Comparison of ENCODE assay signal across 12 cellular contexts in the genomic region with DNA sequence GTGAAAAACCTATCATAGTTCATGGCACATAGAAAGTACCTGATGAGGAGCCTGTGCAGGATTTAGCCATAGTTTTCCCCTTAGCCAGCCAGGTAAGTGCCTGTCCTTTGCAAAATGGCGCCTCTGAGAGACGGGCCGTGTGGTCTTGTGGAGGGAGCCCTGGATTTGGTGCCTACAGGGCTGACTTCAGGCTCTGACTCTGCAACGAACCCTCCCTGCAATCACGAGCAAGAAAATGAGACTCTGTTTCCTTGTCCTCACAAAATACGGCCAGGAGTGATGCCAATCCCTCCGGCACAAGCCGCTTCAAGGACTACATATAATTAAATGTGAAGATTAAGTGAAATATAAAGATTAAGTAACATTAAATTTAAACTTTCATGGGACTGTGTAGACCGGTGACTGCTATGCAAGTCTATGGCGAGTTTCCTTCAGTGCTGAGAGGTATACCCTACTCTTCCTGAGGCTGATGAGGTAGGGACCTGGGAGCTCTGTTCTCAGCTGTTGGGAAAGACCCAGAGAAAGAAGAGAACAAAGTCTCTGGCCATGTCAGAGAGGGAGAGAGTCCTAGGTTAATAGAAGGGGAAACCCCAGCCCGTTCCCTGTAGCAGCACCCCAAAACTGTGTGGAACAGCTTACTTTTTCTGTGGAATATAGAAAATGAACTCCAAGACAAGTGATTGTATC. TPM values are rescaled to one million over a fixed set of nuclear protein-coding genes. Genes with fewer than 3 reads are reported as not detected.
DNase-seq lines count a peak whose midpoint lies in the region; ATAC-seq and TF ChIP-seq lines count a peak whose summit lies in the region.
"Had no signal": no experiment of that assay in that cellular context is flagged by ENCODE, and none has a peak within 500 bp of the region (broad histone marks: within the 10 kb centered on the region; RNA-seq: fewer than 3 reads in every experiment).

No MANE protein-coding gene starts in this region.

- no peak overlapping the region for H3K4me2 ChIP-seq in osteoblast (ENCODE audit: insufficient read depth, low read length)
- H3K4me2 ChIP-seq: A549 had no signal

- intact Hi-C loops in activated CD4-positive, alpha-beta T cell treated with anti-CD3 and anti-CD28 coated beads for 36 hours (cut with DNase I, micrococcal nuclease) = loop anchor here (2.0 to 10.0 kb wide), 6 partner anchors 15 to 923 kb away; partner anchors contain the start of genes DDX6 (in 1 of the 2) and JAML (in 1 of the 2)

- DNase-seq in activated CD4-positive, alpha-beta T cell treated with anti-CD3 and anti-CD28 coated beads for 36 hours = peak; percentile 35
- DNase-seq in activated CD4-positive, alpha-beta T cell treated with anti-CD3 and anti-CD28 coated beads for 4 hours = no peak
- no peak for DNase-seq in HL-60 (ENCODE audit: low read depth in 1 of 2, low spot score in 1 of 2)
- DNase-seq in osteoblast (ENCODE audit: insufficient read length, low spot score, missing footprints) = peak; percentile 5
- DNase-seq in NCI-H510A (lab: John Stamatoyannopoulos, UW) = no peak
- no peak for DNase-seq in DMS 273 (lab: John Stamatoyannopoulos, UW; ENCODE audit: unreplicated experiment)
- DNase-seq in SW 1271 (lab: John Stamatoyannopoulos, UW) = no peak
- DNase-seq: NCI-H510A treated with DMSO at 0.1 percent for 48 hours had no signal

- H3K4me1 Mint-ChIP-seq in activated CD4-positive, alpha-beta T cell treated with anti-CD3 and anti-CD28 coated beads for 36 hours = peaks cover 96% of the 10 kb centered on the region
- H3K4me1 Mint-ChIP-seq in activated naive CD8-positive, alpha-beta T cell (ENCODE audit: low read depth) = peaks cover 90% of the 10 kb centered on the region

- H3K27ac ChIP-seq in HL-60 (replicated peaks) = peak overlapping the region; percentile 74
- no peak overlapping the region for H3K27ac ChIP-seq in osteoblast (ENCODE audit: low read depth, low read length)
- H3K27ac ChIP-seq: A549, prostate gland had no signal

- H3K27me3 Mint-ChIP-seq in activated CD4-positive, alpha-beta T cell treated with anti-CD3 and anti-CD28 coated beads for 36 hours = no peaks in the 10 kb centered on the region
- H3K27me3 Mint-ChIP-seq in activated naive CD8-positive, alpha-beta T cell = no peaks in the 10 kb centered on the region

- no peak overlapping the region for H2AFZ ChIP-seq in osteoblast (ENCODE audit: low read length)

- CTCF ChIA-PET in activated CD4-positive, alpha-beta T cell treated with anti-CD3 and anti-CD28 coated beads for 36 hours (lab: Charles Lee) = interaction anchor here (0.7 to 3.5 kb wide), 9 partner anchors 11 to 305 kb away, joined by 3 to 22 read pairs (median 3); partner anchors contain the start of gene DDX6

- H3K27ac Mint-ChIP-seq in activated CD4-positive, alpha-beta T cell treated with anti-CD3 and anti-CD28 coated beads for 36 hours = peak overlapping the region; percentile 98
- H3K27ac Mint-ChIP-seq in activated naive CD8-positive, alpha-beta T cell = peak overlapping the region; percentile 98

- H3K36me3 Mint-ChIP-seq in activated CD4-positive, alpha-beta T cell treated with anti-CD3 and anti-CD28 coated beads for 36 hours (ENCODE audit: low read depth) = peaks cover 2% of the 10 kb centered on the region
- no peaks in the 10 kb centered on the region for H3K36me3 Mint-ChIP-seq in activated naive CD8-positive, alpha-beta T cell

- H3K9me3 ChIP-seq in osteoblast (ENCODE audit: low read depth, low read length) = no peaks in the 10 kb centered on the region
- H3K9me3 ChIP-seq: A549, prostate gland had no signal

- POLR2A ChIA-PET in activated CD4-positive, alpha-beta T cell treated with anti-CD3 and anti-CD28 coated beads for 36 hours (lab: Charles Lee) = interaction anchor here (0.5 to 1.6 kb wide), 5 partner anchors 8 to 85 kb away, joined by 3 to 5 read pairs (median 4); no protein-coding TSS in a partner anchor

- no peaks in the 10 kb centered on the region for H3K36me3 ChIP-seq in osteoblast (ENCODE audit: insufficient read depth, low read length)
- H3K36me3 ChIP-seq: prostate gland had no signal

- no peak for TF ChIP-seq CTCF in HL-60 (IDR thresholded peaks at IDR 0.05; ENCODE audit: insufficient read depth, low read length)
- no peak for TF ChIP-seq CTCF in osteoblast (IDR thresholded peaks at IDR 0.05; ENCODE audit: extremely low read depth, low read depth, low read length)

- no peaks in the 10 kb centered on the region for H4K20me1 ChIP-seq in osteoblast (ENCODE audit: insufficient read depth, low read length)

- H3K9me3 Mint-ChIP-seq in activated CD4-positive, alpha-beta T cell treated with anti-CD3 and anti-CD28 coated beads for 36 hours (ENCODE audit: low read depth) = no peaks in the 10 kb centered on the region
- no peaks in the 10 kb centered on the region for H3K9me3 Mint-ChIP-seq in activated naive CD8-positive, alpha-beta T cell (ENCODE audit: low read depth)

- no peak overlapping the region for H3K4me3 ChIP-seq in HL-60 (replicated peaks; ENCODE audit: insufficient read depth, low read length)
- no peak overlapping the region for H3K4me3 ChIP-seq in osteoblast (ENCODE audit: insufficient read depth, low read length)
- H3K4me3 ChIP-seq: A549, prostate gland had no signal

- no peaks in the 10 kb centered on the region for H3K27me3 ChIP-seq in HL-60 (ENCODE audit: insufficient read depth, poor library complexity, severe bottlenecking)
- H3K27me3 ChIP-seq in osteoblast (ENCODE audit: insufficient read depth, low read length) = no peaks in the 10 kb centered on the region

- no peaks in the 10 kb centered on the region for H3K4me1 ChIP-seq in osteoblast (ENCODE audit: insufficient read depth, low read length)
- H3K4me1 ChIP-seq: prostate gland had no signal

- peak overlapping the region; percentile 36 for H3K4me3 Mint-ChIP-seq in activated CD4-positive, alpha-beta T cell treated with anti-CD3 and anti-CD28 coated beads for 36 hours
- H3K4me3 Mint-ChIP-seq in activated naive CD8-positive, alpha-beta T cell = peak overlapping the region; percentile 74

- no peaks in the 10 kb centered on the region for H3K79me2 ChIP-seq in osteoblast (ENCODE audit: insufficient read depth, low read length)

- ATAC-seq in activated CD4-positive, alpha-beta T cell treated with anti-CD3 and anti-CD28 coated beads for 36 hours = peak; percentile 3
- ATAC-seq: A549 had no signal

RNA-seq across cellular contexts. Expression of gene CXCR5, which starts 6.1 kb away (rescaled TPM):
- total RNA-seq in activated CD4-positive, alpha-beta T cell treated with anti-CD3 and anti-CD28 coated beads for 36 hours = 10 to 100 TPM; 18.9 to 21.3 TPM
- not detected in 2 replicates for total RNA-seq in osteoblast
- total RNA-seq: fibroblast of villous mesenchyme had no signal

RNA-seq across cellular contexts. Expression of gene BCL9L, which starts 48.1 kb away (rescaled TPM):
- 10 to 100 TPM; 34.5 to 58.5 TPM for total RNA-seq in activated CD4-positive, alpha-beta T cell treated with anti-CD3 and anti-CD28 coated beads for 36 hours
- total RNA-seq in osteoblast = 27.9 and 28.3 TPM in 2 replicates

Comparison
In these comparisons a context has a peak if more than half of its experiments do, and no peak if none do; other contexts are left out.
1. DNase-seq: peak in activated CD4-positive, alpha-beta T cell treated with anti-CD3 and anti-CD28 coated beads for 36 hours (single experiment) and osteoblast (single experiment); none in activated CD4-positive, alpha-beta T cell treated with anti-CD3 and anti-CD28 coated beads for 4 hours (0 of 2), HL-60 (0 of 2), NCI-H510A (single experiment), DMS 273 (single experiment) and SW 1271 (0 of 2).
2. RNA of gene CXCR5, which starts 6.1 kb away (total RNA-seq): 18.9 to 21.3 TPM in activated CD4-positive, alpha-beta T cell treated with anti-CD3 and anti-CD28 coated beads for 36 hours; not detected in osteoblast; every median in the first group is over 10 times any median in the second.